In genomic region chr12:58877243-58877743, GRCh38 we compare ENCODE assay signal across 13 cellular contexts. TPM values are rescaled to one million over a fixed set of nuclear protein-coding genes. Genes with fewer than 3 reads are reported as not detected.
DNase-seq lines count a peak whose midpoint lies in the region; TF ChIP-seq lines count a peak whose summit lies in the region.
"Had no signal": no experiment of that assay in that cellular context is flagged by ENCODE, and none has a peak within 500 bp of the region (broad histone marks: within the 10 kb centered on the region; RNA-seq: fewer than 3 reads in every experiment).

No MANE protein-coding gene starts in this region.

- H3K27me3 Mint-ChIP-seq in activated T-helper 2 cell treated with anti-CD3 and anti-CD28 coated beads, Interferon-gamma antibody, Interleukin-2, Interleukin-4, amounts not matched to agents 10 μg/mL and 5 μg/mL and 100 μg/mL, durations not matched to agents 14 hours and 24 hours and 36 hours (ENCODE audit: low read depth), result no peaks in the 10 kb centered on the region
- H3K27me3 Mint-ChIP-seq: activated CD8-positive, alpha-beta memory T cell treated with anti-CD3 and anti-CD28 coated beads, Interleukin-2, amount 10 ng/mL, durations not matched to agents 7 days and 5 days; CD4-positive, CD25-positive, alpha-beta regulatory T cell had no signal

- H3K27me3 ChIP-seq in spleen (replicated peaks in 1 of 7), result no peaks in the 10 kb centered on the region

- H3K4me1 Mint-ChIP-seq in activated T-helper 2 cell treated with anti-CD3 and anti-CD28 coated beads, Interferon-gamma antibody, Interleukin-2, Interleukin-4, amounts not matched to agents 10 μg/mL and 5 μg/mL and 100 μg/mL, durations not matched to agents 14 hours and 24 hours and 36 hours (ENCODE audit: low read depth), result no peaks in the 10 kb centered on the region
- H3K4me1 Mint-ChIP-seq: activated CD8-positive, alpha-beta memory T cell treated with anti-CD3 and anti-CD28 coated beads, Interleukin-2, amount 10 ng/mL, durations not matched to agents 7 days and 5 days; CD4-positive, CD25-positive, alpha-beta regulatory T cell; neural crest cell had no signal

- 83 to 91% (median 87%) methylated on average over 15 of the region's 15 CpGs for WGBS in spleen, 5 donors

- no peaks in the 10 kb centered on the region for H3K9me3 ChIP-seq in spleen

- H3K4me3 ChIP-seq in spleen, result no peak overlapping the region

- H3K4me3 Mint-ChIP-seq in activated T-helper 2 cell treated with anti-CD3 and anti-CD28 coated beads, Interferon-gamma antibody, Interleukin-2, Interleukin-4, amounts not matched to agents 10 μg/mL and 5 μg/mL and 100 μg/mL, durations not matched to agents 14 hours and 24 hours and 36 hours (ENCODE audit: low read depth), result no peak overlapping the region
- H3K4me3 Mint-ChIP-seq: activated CD8-positive, alpha-beta memory T cell treated with anti-CD3 and anti-CD28 coated beads, Interleukin-2, amount 10 ng/mL, durations not matched to agents 7 days and 5 days; CD4-positive, CD25-positive, alpha-beta regulatory T cell; neural crest cell had no signal

- no peak overlapping the region for H3K27ac ChIP-seq in spleen

- DNase-seq in A172 (ENCODE audit: low spot score) (peak; percentile 95), HPDE6-E6E7 (ENCODE audit: extremely low spot score) (peak; percentile 84), SHP77 (lab: John Stamatoyannopoulos, UW) (peak; percentile 94 to 95), glomerular visceral epithelial cell (ENCODE audit: extremely low spot score) (peak; percentile 99), erythroblast (lab: John Stamatoyannopoulos, UW) (no peak), spleen (no peak)
- no peak for DNase-seq in activated T-helper 2 cell treated with anti-CD3 and anti-CD28 coated beads, Interferon-gamma antibody, Interleukin-2, Interleukin-4, amounts not matched to agents 10 μg/mL and 5 μg/mL and 100 μg/mL, durations not matched to agents 14 hours and 24 hours and 36 hours (ENCODE audit: low spot score)
- DNase-seq in stimulated activated naive CD4-positive, alpha-beta T cell (lab: John Stamatoyannopoulos, UW), result no peak
- DNase-seq: activated CD8-positive, alpha-beta memory T cell treated with anti-CD3 and anti-CD28 coated beads, Interleukin-2, amount 10 ng/mL, durations not matched to agents 7 days and 5 days; CD4-positive, CD25-positive, alpha-beta regulatory T cell; NK-92 treated with Interleukin-12 subunit alpha and Interleukin-12 subunit beta, amount 100 ng/mL, for 24 hours; stimulated activated CD8-positive, alpha-beta memory T cell treated with anti-CD3 and anti-CD28 coated beads, Interleukin-4, amount 100 ng/mL, for 48 hours had no signal

- no peaks in the 10 kb centered on the region for H3K9me3 Mint-ChIP-seq in activated T-helper 2 cell treated with anti-CD3 and anti-CD28 coated beads, Interferon-gamma antibody, Interleukin-2, Interleukin-4, amounts not matched to agents 10 μg/mL and 5 μg/mL and 100 μg/mL, durations not matched to agents 14 hours and 24 hours and 36 hours
- H3K9me3 Mint-ChIP-seq: neural crest cell had no signal

- H3K36me3 ChIP-seq in spleen, result peaks cover 0 to 69% (median 14%) of the 10 kb centered on the region in 6 donors

- intact Hi-C loops in spleen (cut with DNase I; ENCODE audit: low total_unique reads), result no loop called here
- intact Hi-C loops in activated T-helper 2 cell treated with anti-CD3 and anti-CD28 coated beads, Interferon-gamma antibody, Interleukin-2, Interleukin-4, amounts not matched to agents 10 μg/mL and 5 μg/mL and 100 μg/mL, durations not matched to agents 14 hours and 24 hours and 36 hours (cut with micrococcal nuclease), result no loop called here

- H3K36me3 Mint-ChIP-seq in activated T-helper 2 cell treated with anti-CD3 and anti-CD28 coated beads, Interferon-gamma antibody, Interleukin-2, Interleukin-4, amounts not matched to agents 10 μg/mL and 5 μg/mL and 100 μg/mL, durations not matched to agents 14 hours and 24 hours and 36 hours (ENCODE audit: low read depth), result no peaks in the 10 kb centered on the region
- H3K36me3 Mint-ChIP-seq: activated CD8-positive, alpha-beta memory T cell treated with anti-CD3 and anti-CD28 coated beads, Interleukin-2, amount 10 ng/mL, durations not matched to agents 7 days and 5 days; CD4-positive, CD25-positive, alpha-beta regulatory T cell had no signal

- TF ChIP-seq CTCF in spleen (IDR thresholded peaks at IDR 0.05 in 8 of 11, conservative IDR thresholded peaks at IDR 0.05 in 3 of 11), result no peak

- TF ChIP-seq POLR2A in erythroblast (IDR thresholded peaks at IDR 0.05; ENCODE audit: low read length), result no peak
- TF ChIP-seq POLR2A in spleen (IDR thresholded peaks at IDR 0.05), result no peak

- no peak overlapping the region for H3K27ac Mint-ChIP-seq in activated T-helper 2 cell treated with anti-CD3 and anti-CD28 coated beads, Interferon-gamma antibody, Interleukin-2, Interleukin-4, amounts not matched to agents 10 μg/mL and 5 μg/mL and 100 μg/mL, durations not matched to agents 14 hours and 24 hours and 36 hours
- H3K27ac Mint-ChIP-seq: activated CD8-positive, alpha-beta memory T cell treated with anti-CD3 and anti-CD28 coated beads, Interleukin-2, amount 10 ng/mL, durations not matched to agents 7 days and 5 days; CD4-positive, CD25-positive, alpha-beta regulatory T cell had no signal

- peaks cover 0 to 16% (median 0%) of the 10 kb centered on the region in 6 donors for H3K4me1 ChIP-seq in spleen

RNA-seq across cellular contexts. Expression of gene LRIG3, which starts 43.0 kb away (rescaled TPM):
- total RNA-seq in A172 (2014; rRNA removed; shearing (Covaris generic)), result 17.9 and 30.7 TPM in 2 replicates
- 100 to 1,000 TPM in 1 of 7 donors, 10 to 100 TPM in 6; 20.7 to 110 (median 34.2) TPM for total RNA-seq in spleen
- 1 to 10 TPM; 1.3 to 3.5 (median 2.3) TPM for polyA plus RNA-seq in spleen
- 0.21 TPM in 2 replicates for total RNA-seq in activated T-helper 2 cell treated with anti-CD3 and anti-CD28 coated beads, Interferon-gamma antibody, Interleukin-2, Interleukin-4, amounts not matched to agents 10 μg/mL and 5 μg/mL and 100 μg/mL, durations not matched to agents 14 hours and 24 hours and 36 hours
- total RNA-seq: CD4-positive, CD25-positive, alpha-beta regulatory T cell had no signal
- polyA plus RNA-seq: CD4-positive, CD25-positive, alpha-beta regulatory T cell had no signal

Comparison
In these comparisons a context has a peak if more than half of its experiments do, and no peak if none do; other contexts are left out.
1. DNase-seq: peak in A172 (single experiment), HPDE6-E6E7 (single experiment), SHP77 (2 of 2) and glomerular visceral epithelial cell (single experiment); none in erythroblast (0 of 2), spleen (single experiment), activated T-helper 2 cell treated with anti-CD3 and anti-CD28 coated beads, Interferon-gamma antibody, Interleukin-2, Interleukin-4, amounts not matched to agents 10 μg/mL and 5 μg/mL and 100 μg/mL, durations not matched to agents 14 hours and 24 hours and 36 hours (single experiment) and stimulated activated naive CD4-positive, alpha-beta T cell (0 of 6).
2. RNA of gene LRIG3, which starts 43.0 kb away (total RNA-seq): 20.7 to 110 TPM in spleen and 17.9 to 30.7 TPM in A172; 0.21 TPM in activated T-helper 2 cell treated with anti-CD3 and anti-CD28 coated beads, Interferon-gamma antibody, Interleukin-2, Interleukin-4, amounts not matched to agents 10 μg/mL and 5 μg/mL and 100 μg/mL, durations not matched to agents 14 hours and 24 hours and 36 hours; every median in the first group is over 10 times any median in the second.